ENCODE assay signal across 7 cellular contexts in genomic region chr18:8703781-8704301, GRCh38. TPM values are rescaled to one million over a fixed set of nuclear protein-coding genes. Genes with fewer than 3 reads are reported as not detected.
DNase-seq lines count a peak whose midpoint lies in the region; ATAC-seq and TF ChIP-seq lines count a peak whose summit lies in the region.

No MANE protein-coding gene starts in this region.

- H3K4me1 ChIP-seq in skeletal muscle tissue (ENCODE audit: control insufficient read depth in 3 of 3, insufficient read depth in 3 of 3, low read length in 3 of 3) = peaks cover 22 to 32% (median 25%) of the 10 kb centered on the region in 3 donors

- H3K27me3 Mint-ChIP-seq in glutamatergic neuron (ENCODE audit: unreplicated experiment) = peaks cover 26% of the 10 kb centered on the region

- no peaks in the 10 kb centered on the region for H3K36me3 Mint-ChIP-seq in glutamatergic neuron (ENCODE audit: unreplicated experiment)

- no peak for ATAC-seq in GM21515 (IDR thresholded peaks at IDR 0.05; ENCODE audit: unreplicated experiment)

- H3K4me3 ChIP-seq in HFF-Myc (replicated peaks; ENCODE audit: low read depth, low read length) (peak overlapping the region; percentile 52), WI38 (ENCODE audit: low read depth, low read length) (peak overlapping the region; percentile 59), skeletal muscle tissue (ENCODE audit: low read length in 3 of 3) (peak overlapping the region; percentile 76 to 88 (median 83))

- no peak for TF ChIP-seq CTCF in HFF-Myc (IDR thresholded peaks at IDR 0.05; ENCODE audit: low read depth, low read length, missing control alignments)
- TF ChIP-seq CTCF in WI38 (IDR thresholded peaks at IDR 0.05; ENCODE audit: low read depth, low read length) = no peak
- no peak for TF ChIP-seq CTCF in glutamatergic neuron (IDR thresholded peaks at IDR 0.05; ENCODE audit: partially characterized antibody, unreplicated experiment)

- H3K27ac ChIP-seq in skeletal muscle tissue (ENCODE audit: low read depth, low read length) = peak overlapping the region; percentile 94

- peaks cover 17% of the 10 kb centered on the region for H3K4me1 Mint-ChIP-seq in glutamatergic neuron (ENCODE audit: low read depth, unreplicated experiment)

- H3K9ac ChIP-seq in skeletal muscle tissue (ENCODE audit: low read depth in 1 of 3, low read length in 3 of 3) = peak overlapping the region; percentile 79 to 87 (median 81)

- peaks cover 0 to 6% (median 6%) of the 10 kb centered on the region in 3 donors for H3K27me3 ChIP-seq in skeletal muscle tissue (ENCODE audit: control insufficient read depth in 3 of 3, insufficient read depth in 3 of 3, low read length in 3 of 3)

- H3K36me3 ChIP-seq in skeletal muscle tissue (ENCODE audit: control insufficient read depth in 3 of 3, insufficient read depth in 3 of 3, low read length in 3 of 3) = no peaks in the 10 kb centered on the region

- DNase-seq in HFF-Myc (ENCODE audit: extremely low read depth, low read depth) = no peak
- no peak for DNase-seq in glutamatergic neuron
- DNase-seq in NCI-H446 treated with DMSO at 0.1 percent for 48 hours (lab: John Stamatoyannopoulos, UW) = no peak
- no peak for DNase-seq in NK-92 treated with Interleukin-12 subunit alpha and Interleukin-12 subunit beta, amount 100 ng/mL, for 24 hours (lab: John Stamatoyannopoulos, UW)

- H3K9me3 Mint-ChIP-seq in glutamatergic neuron (ENCODE audit: unreplicated experiment) = peaks cover 17% of the 10 kb centered on the region

- H3K9me3 ChIP-seq in skeletal muscle tissue (ENCODE audit: control insufficient read depth in 3 of 3, low read length in 3 of 3) = no peaks in the 10 kb centered on the region

- peak overlapping the region; percentile 62 for H3K27ac Mint-ChIP-seq in glutamatergic neuron (ENCODE audit: unreplicated experiment)

- H3K4me3 Mint-ChIP-seq in glutamatergic neuron (ENCODE audit: unreplicated experiment) = peak overlapping the region; percentile 82

RNA-seq across cellular contexts. Expression of gene MTCL1, which starts 1.5 kb away (rescaled TPM):
- total RNA-seq in glutamatergic neuron (ENCODE audit: unreplicated experiment) = 100 TPM
- 12.5 TPM for total RNA-seq in skeletal muscle tissue
